19 cellular contexts compared by ENCODE assay signal in the genomic region with DNA sequence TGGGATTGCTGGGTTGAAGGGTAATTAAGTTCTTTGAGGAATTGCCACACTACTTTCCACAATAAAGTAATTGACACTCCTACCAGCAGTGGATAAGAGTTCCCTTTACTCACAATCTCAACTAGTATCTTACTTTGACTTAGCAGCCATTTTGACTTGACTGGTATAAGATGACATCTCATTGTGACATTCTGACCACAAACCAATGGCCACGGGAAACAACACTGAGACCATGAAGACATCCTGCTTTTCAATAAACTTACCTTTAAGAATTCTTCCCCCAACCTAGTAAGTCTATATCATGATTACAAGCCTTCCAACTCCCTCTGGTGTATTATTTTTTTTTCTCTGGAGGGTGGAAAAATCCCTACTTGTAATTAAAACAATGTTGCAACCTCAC.
A peak's percentile ranks its signal among the peaks of the same experiment; 100 is the strongest.
DNase-seq lines count a peak whose midpoint lies in the region; ATAC-seq lines count a peak whose summit lies in the region.
"Had no signal": no experiment of that assay in that cellular context is flagged by ENCODE, and none has a peak within 500 bp of the region (broad histone marks: within the 10 kb centered on the region; RNA-seq: fewer than 3 reads in every experiment).

No MANE protein-coding gene starts in this region.

- no peaks in the 10 kb centered on the region for H3K79me2 ChIP-seq in Karpas-422 (ENCODE audit: low read length)

- 0 out of 2 replicates have a peak, but pooled peaks cover 2% of the 10 kb centered on the region for H3K27me3 ChIP-seq in Karpas-422 (ENCODE audit: low read length)
- H3K27me3 ChIP-seq: brain microvascular endothelial cell, colonic mucosa, heart right ventricle, right atrium auricular region, tibial artery had no signal

- no peaks in the 10 kb centered on the region for H3K9me2 ChIP-seq in Karpas-422 (replicated peaks; ENCODE audit: insufficient read depth, low read length)

- peak; percentile 52 for DNase-seq in activated naive CD4-positive, alpha-beta T cell treated with anti-CD3 and anti-CD28 coated beads, Interleukin-2, amount 10 ng/mL, durations not matched to agents 7 days and 5 days
- DNase-seq in activated naive CD4-positive, alpha-beta T cell (lab: John Stamatoyannopoulos, UW), result no peak
- DNase-seq in M059J (ENCODE audit: low read depth), result peak; percentile 58
- no peak for DNase-seq in activated naive CD8-positive, alpha-beta T cell treated with anti-CD3 and anti-CD28 coated beads, Interleukin-2, amount 50 U/mL, for 24 hours
- DNase-seq in stimulated activated naive CD8-positive, alpha-beta T cell treated with anti-CD3 and anti-CD28 coated beads, Interleukin-15, amount 100 ng/mL, for 72 hours, result peak in 1 of 2 donors; percentile 21
- DNase-seq in Karpas-422, result no peak
- DNase-seq in cerebellum (ENCODE audit: low spot score), result no peak
- DNase-seq: activated T-cell treated with anti-CD3 and anti-CD28 coated beads, Interleukin-2, amount 50 U/mL, for 1 hour; brain microvascular endothelial cell; colonic mucosa; COR-L47; heart right ventricle; NCI-H1105 treated with DMSO at 0.1 percent for 48 hours; NCI-H526; occipital lobe; stimulated activated naive B cell treated with anti-CD40 and anti-IgM and Interleukin-4, amounts not matched to agents 10 μg/mL and 1 μg/mL and 100 μg/mL, for 72 hours; tibial artery had no signal

- peaks cover 5% of the 10 kb centered on the region for H3K4me1 ChIP-seq in Karpas-422 (ENCODE audit: low read length)
- H3K4me1 ChIP-seq: colonic mucosa, tibial artery had no signal

- H3K9ac ChIP-seq in Karpas-422 (ENCODE audit: low read length), result no peak overlapping the region

- H3K9me3 Mint-ChIP-seq in activated naive CD4-positive, alpha-beta T cell treated with anti-CD3 and anti-CD28 coated beads, Interleukin-2, amount 10 ng/mL, durations not matched to agents 7 days and 5 days, result peaks cover 17% of the 10 kb centered on the region
- peaks cover 10% of the 10 kb centered on the region for H3K9me3 Mint-ChIP-seq in activated naive CD8-positive, alpha-beta T cell treated with anti-CD3 and anti-CD28 coated beads, Interleukin-2, amount 50 U/mL, for 24 hours
- H3K9me3 Mint-ChIP-seq in stimulated activated naive CD8-positive, alpha-beta T cell treated with anti-CD3 and anti-CD28 coated beads, Interleukin-15, amount 100 ng/mL, for 72 hours, result peaks cover 10 to 11% of the 10 kb centered on the region in 2 donors
- H3K9me3 Mint-ChIP-seq: IgD-negative memory B cell; stimulated activated naive B cell treated with anti-CD40 and anti-IgM and Interleukin-4, amounts not matched to agents 10 μg/mL and 1 μg/mL and 100 μg/mL, for 72 hours had no signal

- no peak overlapping the region for H3K4me3 ChIP-seq in Karpas-422 (ENCODE audit: low read length)
- H3K4me3 ChIP-seq: colonic mucosa, heart right ventricle, right atrium auricular region, tibial artery had no signal

- peaks cover 47% of the 10 kb centered on the region for H3K4me1 Mint-ChIP-seq in activated naive CD4-positive, alpha-beta T cell treated with anti-CD3 and anti-CD28 coated beads, Interleukin-2, amount 10 ng/mL, durations not matched to agents 7 days and 5 days
- H3K4me1 Mint-ChIP-seq in activated naive CD8-positive, alpha-beta T cell treated with anti-CD3 and anti-CD28 coated beads, Interleukin-2, amount 50 U/mL, for 24 hours, result peaks cover 45% of the 10 kb centered on the region
- H3K4me1 Mint-ChIP-seq in stimulated activated naive CD8-positive, alpha-beta T cell treated with anti-CD3 and anti-CD28 coated beads, Interleukin-15, amount 100 ng/mL, for 72 hours, result peaks cover 37% of the 10 kb centered on the region

- H3K9me3 ChIP-seq in Karpas-422 (ENCODE audit: low read length), result no peaks in the 10 kb centered on the region
- H3K9me3 ChIP-seq: colonic mucosa, heart right ventricle, right atrium auricular region, tibial artery had no signal

- no peaks in the 10 kb centered on the region for H3K36me3 ChIP-seq in Karpas-422 (ENCODE audit: insufficient read depth, low read length)
- H3K36me3 ChIP-seq: brain microvascular endothelial cell, colonic mucosa, heart right ventricle, right atrium auricular region, tibial artery had no signal

- ATAC-seq in activated naive CD8-positive, alpha-beta T cell treated with anti-CD3 and anti-CD28 coated beads, Interleukin-2, amount 50 U/mL, for 24 hours, result peak; percentile 13
- ATAC-seq in stimulated activated naive CD8-positive, alpha-beta T cell treated with anti-CD3 and anti-CD28 coated beads, Interleukin-15, amount 100 ng/mL, for 72 hours, result peak; percentile 44
- ATAC-seq: heart right ventricle; stimulated activated naive B cell treated with anti-CD40 and anti-IgM and Interleukin-4, amounts not matched to agents 10 μg/mL and 1 μg/mL and 100 μg/mL, for 72 hours had no signal

- H3K27me3 Mint-ChIP-seq in activated naive CD4-positive, alpha-beta T cell treated with anti-CD3 and anti-CD28 coated beads, Interleukin-2, amount 10 ng/mL, durations not matched to agents 7 days and 5 days, result peaks cover 3% of the 10 kb centered on the region
- peaks cover 2% of the 10 kb centered on the region for H3K27me3 Mint-ChIP-seq in activated naive CD8-positive, alpha-beta T cell treated with anti-CD3 and anti-CD28 coated beads, Interleukin-2, amount 50 U/mL, for 24 hours
- H3K27me3 Mint-ChIP-seq in stimulated activated naive CD8-positive, alpha-beta T cell treated with anti-CD3 and anti-CD28 coated beads, Interleukin-15, amount 100 ng/mL, for 72 hours, result no peaks in the 10 kb centered on the region

- CTCF ChIA-PET in activated naive CD4-positive, alpha-beta T cell treated with anti-CD3 and anti-CD28 coated beads, Interleukin-2, amount 10 ng/mL, durations not matched to agents 7 days and 5 days (lab: Charles Lee), result interaction anchor here (1.1 to 3.1 kb wide), 2 partner anchors 22 to 24 kb away, joined by 3 to 32 read pairs; no protein-coding TSS in a partner anchor

- H3K27ac Mint-ChIP-seq in activated naive CD4-positive, alpha-beta T cell treated with anti-CD3 and anti-CD28 coated beads, Interleukin-2, amount 10 ng/mL, durations not matched to agents 7 days and 5 days, result peak overlapping the region; percentile 30
- peak overlapping the region; percentile 45 for H3K27ac Mint-ChIP-seq in activated naive CD8-positive, alpha-beta T cell treated with anti-CD3 and anti-CD28 coated beads, Interleukin-2, amount 50 U/mL, for 24 hours
- H3K27ac Mint-ChIP-seq in stimulated activated naive CD8-positive, alpha-beta T cell treated with anti-CD3 and anti-CD28 coated beads, Interleukin-15, amount 100 ng/mL, for 72 hours, result peak overlapping the region in 1 of 2 donors; percentile 87
- H3K27ac Mint-ChIP-seq: IgD-negative memory B cell; stimulated activated naive B cell treated with anti-CD40 and anti-IgM and Interleukin-4, amounts not matched to agents 10 μg/mL and 1 μg/mL and 100 μg/mL, for 72 hours had no signal

- H3K36me3 Mint-ChIP-seq in activated naive CD4-positive, alpha-beta T cell treated with anti-CD3 and anti-CD28 coated beads, Interleukin-2, amount 10 ng/mL, durations not matched to agents 7 days and 5 days, result peaks cover 12% of the 10 kb centered on the region
- peaks cover 3% of the 10 kb centered on the region for H3K36me3 Mint-ChIP-seq in activated naive CD8-positive, alpha-beta T cell treated with anti-CD3 and anti-CD28 coated beads, Interleukin-2, amount 50 U/mL, for 24 hours (ENCODE audit: low read depth)
- H3K36me3 Mint-ChIP-seq: IgD-negative memory B cell; stimulated activated naive B cell treated with anti-CD40 and anti-IgM and Interleukin-4, amounts not matched to agents 10 μg/mL and 1 μg/mL and 100 μg/mL, for 72 hours had no signal

- no peak overlapping the region for H3K27ac ChIP-seq in Karpas-422 (ENCODE audit: low read length)
- H3K27ac ChIP-seq: brain microvascular endothelial cell, colonic mucosa, heart right ventricle, right atrium auricular region, tibial artery had no signal

- H3K4me2 ChIP-seq in Karpas-422 (ENCODE audit: low read depth, low read length, poor library complexity, severe bottlenecking), result no peak overlapping the region

- H4K20me1 ChIP-seq in Karpas-422 (ENCODE audit: insufficient read depth, low read depth, low read length), result no peaks in the 10 kb centered on the region

- H2AFZ ChIP-seq in Karpas-422 (ENCODE audit: low read length), result no peak overlapping the region

- no peak overlapping the region for H3K4me3 Mint-ChIP-seq in activated naive CD4-positive, alpha-beta T cell treated with anti-CD3 and anti-CD28 coated beads, Interleukin-2, amount 10 ng/mL, durations not matched to agents 7 days and 5 days
- H3K4me3 Mint-ChIP-seq in activated naive CD8-positive, alpha-beta T cell treated with anti-CD3 and anti-CD28 coated beads, Interleukin-2, amount 50 U/mL, for 24 hours, result no peak overlapping the region
- peak overlapping the region in 1 of 2 donors; percentile 18 for H3K4me3 Mint-ChIP-seq in stimulated activated naive CD8-positive, alpha-beta T cell treated with anti-CD3 and anti-CD28 coated beads, Interleukin-15, amount 100 ng/mL, for 72 hours
- H3K4me3 Mint-ChIP-seq: IgD-negative memory B cell; stimulated activated naive B cell treated with anti-CD40 and anti-IgM and Interleukin-4, amounts not matched to agents 10 μg/mL and 1 μg/mL and 100 μg/mL, for 72 hours had no signal

Comparison
In these comparisons a context has a peak if more than half of its experiments do, and no peak if none do; other contexts are left out.
1. DNase-seq: peak in activated naive CD4-positive, alpha-beta T cell treated with anti-CD3 and anti-CD28 coated beads, Interleukin-2, amount 10 ng/mL, durations not matched to agents 7 days and 5 days (single experiment) and M059J (single experiment); none in activated naive CD4-positive, alpha-beta T cell (0 of 4), activated naive CD8-positive, alpha-beta T cell treated with anti-CD3 and anti-CD28 coated beads, Interleukin-2, amount 50 U/mL, for 24 hours (single experiment), Karpas-422 (single experiment) and cerebellum (single experiment).